In genomic region chr2:162149940-162150339, GRCh38 we compare ENCODE assay signal across 22 cellular contexts. TPM values are rescaled to one million over a fixed set of nuclear protein-coding genes. Genes with fewer than 3 reads are reported as not detected.
DNase-seq lines count a peak whose midpoint lies in the region; ATAC-seq and TF ChIP-seq lines count a peak whose summit lies in the region.
"Had no signal": no experiment of that assay in that cellular context is flagged by ENCODE, and none has a peak within 500 bp of the region (broad histone marks: within the 10 kb centered on the region; RNA-seq: fewer than 3 reads in every experiment).

No MANE protein-coding gene starts in this region.

- H3K4me1 ChIP-seq in NT2/D1 (ENCODE audit: insufficient read depth, insufficient read length) (no peaks in the 10 kb centered on the region), endodermal cell (ENCODE audit: control insufficient read depth, insufficient read depth, low read length) (no peaks in the 10 kb centered on the region), heart left ventricle (no peaks in the 10 kb centered on the region), suprapubic skin (no peaks in the 10 kb centered on the region)
- H3K4me1 ChIP-seq: A549; BE2C; BLaER1 treated with 17β-estradiol and CSF1 and Interleukin-3, amounts not matched to agents 10 nM and 100 nM had no signal

- no peak overlapping the region for H3K9ac ChIP-seq in NT2/D1 (ENCODE audit: insufficient read length, low read depth)
- no peak overlapping the region for H3K9ac ChIP-seq in endodermal cell (ENCODE audit: extremely low read depth, low read length, poor library complexity, severe bottlenecking)
- H3K9ac ChIP-seq: BLaER1 treated with 17β-estradiol and CSF1 and Interleukin-3, amounts not matched to agents 10 nM and 100 nM; GM23248 had no signal

- H3K4me3 ChIP-seq in NT2/D1 (ENCODE audit: insufficient read length, low read depth) (no peak overlapping the region), endodermal cell (ENCODE audit: low read length) (no peak overlapping the region), heart left ventricle (no peak overlapping the region), suprapubic skin (no peak overlapping the region)
- H3K4me3 ChIP-seq: A549; BLaER1 treated with 17β-estradiol and CSF1 and Interleukin-3, amounts not matched to agents 10 nM and 100 nM; GM23248 had no signal

- in situ Hi-C loops in KBM-7 (cut with MboI; ENCODE audit: low pct_unique_long_range_greater_than_20kb, low sequenced_read_pairs), result no loop called here

- peak overlapping the region in 3 of 5 experiments; percentile 44 to 93 (median 78) for H3K27ac Mint-ChIP-seq in brain
- no peak overlapping the region for H3K27ac Mint-ChIP-seq in endodermal cell
- H3K27ac Mint-ChIP-seq: CD14-positive monocyte; CD4-positive, alpha-beta T cell; CD8-positive, alpha-beta memory T cell had no signal

- no peak overlapping the region for H3K4me3 Mint-ChIP-seq in brain
- no peak overlapping the region for H3K4me3 Mint-ChIP-seq in endodermal cell
- H3K4me3 Mint-ChIP-seq: CD14-positive monocyte; CD4-positive, alpha-beta T cell; CD8-positive, alpha-beta memory T cell had no signal

- intact Hi-C loops in heart left ventricle (cut with DNase I), result loop anchor here in 1 of 10 donors (10.0 kb wide), 1 partner anchor 135 kb away; no protein-coding TSS in a partner anchor

- ATAC-seq in heart left ventricle, result no peak
- ATAC-seq in HG03135 (IDR thresholded peaks at IDR 0.05; ENCODE audit: unreplicated experiment), result no peak
- ATAC-seq: A549 had no signal

- H3K36me3 Mint-ChIP-seq in brain (no peaks in the 10 kb centered on the region), endodermal cell (ENCODE audit: low read depth) (no peaks in the 10 kb centered on the region)
- H3K36me3 Mint-ChIP-seq: CD14-positive monocyte; CD8-positive, alpha-beta memory T cell had no signal

- TF ChIP-seq POLR2A in heart left ventricle (IDR thresholded peaks at IDR 0.05), result no peak
- TF ChIP-seq POLR2A in suprapubic skin (IDR thresholded peaks at IDR 0.05), result no peak

- peak; percentile 1 for DNase-seq in ELF-1 (ENCODE audit: low read depth, low spot score)
- peak; percentile 5 for DNase-seq in NT2/D1 (ENCODE audit: low read depth, low spot score)
- DNase-seq in endodermal cell, result peak; percentile 47
- no peak for DNase-seq in heart left ventricle
- no peak for DNase-seq in KBM-7
- no peak for DNase-seq in suprapubic skin (ENCODE audit: low spot score in 2 of 2)
- DNase-seq: ACHN; AML-193; BE2C; CD4-positive, alpha-beta T cell; CD8-positive, alpha-beta memory T cell; DMS 273 treated with DMSO at 0.1 percent for 48 hours; DMS79; EL; GM23248; HCEC 1CT had no signal

- H3K27me3 Mint-ChIP-seq in brain (peaks cover 4% of the 10 kb centered on the region), endodermal cell (ENCODE audit: insufficient read depth) (peaks cover 7% of the 10 kb centered on the region)

- H3K36me3 ChIP-seq in NT2/D1 (ENCODE audit: insufficient read depth, insufficient read length, low read length), result no peaks in the 10 kb centered on the region
- H3K36me3 ChIP-seq in endodermal cell (ENCODE audit: control insufficient read depth, insufficient read depth, low read length), result no peaks in the 10 kb centered on the region
- H3K36me3 ChIP-seq in heart left ventricle, result no peaks in the 10 kb centered on the region
- H3K36me3 ChIP-seq in suprapubic skin, result no peaks in the 10 kb centered on the region
- H3K36me3 ChIP-seq: BE2C; BLaER1 treated with 17β-estradiol and CSF1 and Interleukin-3, amounts not matched to agents 10 nM and 100 nM had no signal

- 74 to 78% methylated on average over 7 to 8 of the region's 8 CpGs for WGBS in endodermal cell (ENCODE audit: insufficient coverage in 1 of 2, insufficient read length in 1 of 2), 2 experiments
- 73 to 75% (median 73%) methylated on average over 8 of the region's 8 CpGs for WGBS in heart left ventricle, 4 donors
- 89% methylated on average over 8 of the region's 8 CpGs for WGBS in suprapubic skin

- H3K27ac ChIP-seq in endodermal cell (ENCODE audit: low read depth, low read length) (peak overlapping the region; percentile 66), heart left ventricle (no peak overlapping the region), suprapubic skin (no peak overlapping the region)
- H3K27ac ChIP-seq: A549; BLaER1 treated with 17β-estradiol and CSF1 and Interleukin-3, amounts not matched to agents 10 nM and 100 nM; GM23248 had no signal

- peaks cover 23% of the 10 kb centered on the region for H3K4me1 Mint-ChIP-seq in brain
- H3K4me1 Mint-ChIP-seq in endodermal cell, result no peaks in the 10 kb centered on the region

- H3K27me3 ChIP-seq in NT2/D1 (ENCODE audit: insufficient read depth, insufficient read length), result no peaks in the 10 kb centered on the region
- H3K27me3 ChIP-seq in endodermal cell (ENCODE audit: control insufficient read depth, insufficient read depth, low read length, poor library complexity, severe bottlenecking), result no peaks in the 10 kb centered on the region
- H3K27me3 ChIP-seq in heart left ventricle, result peaks cover 0 to 9% (median 3%) of the 10 kb centered on the region in 9 donors
- H3K27me3 ChIP-seq in suprapubic skin, result no peaks in the 10 kb centered on the region
- H3K27me3 ChIP-seq: BE2C; BLaER1 treated with 17β-estradiol and CSF1 and Interleukin-3, amounts not matched to agents 10 nM and 100 nM had no signal

- H3K9me3 Mint-ChIP-seq in brain (peaks cover 0 to 5% (median 0%) of the 10 kb centered on the region in 5 experiments), endodermal cell (no peaks in the 10 kb centered on the region)
- H3K9me3 Mint-ChIP-seq: CD14-positive monocyte; CD4-positive, alpha-beta T cell; CD8-positive, alpha-beta memory T cell had no signal

- no peaks in the 10 kb centered on the region for H3K9me3 ChIP-seq in NT2/D1 (ENCODE audit: insufficient read depth, low read length)
- no peaks in the 10 kb centered on the region for H3K9me3 ChIP-seq in endodermal cell (ENCODE audit: control insufficient read depth, low read length)
- H3K9me3 ChIP-seq in heart left ventricle, result no peaks in the 10 kb centered on the region
- H3K9me3 ChIP-seq in suprapubic skin, result no peaks in the 10 kb centered on the region
- H3K9me3 ChIP-seq: A549; BE2C; BLaER1 treated with 17β-estradiol and CSF1 and Interleukin-3, amounts not matched to agents 10 nM and 100 nM had no signal

- TF ChIP-seq EP300 in suprapubic skin (IDR thresholded peaks at IDR 0.05), result no peak

- TF ChIP-seq CTCF in brain (conservative IDR thresholded peaks at IDR 0.05) (no peak), endodermal cell (conservative IDR thresholded peaks at IDR 0.05) (no peak), heart left ventricle (IDR thresholded peaks at IDR 0.05) (no peak), suprapubic skin (IDR thresholded peaks at IDR 0.05) (no peak)

RNA-seq across cellular contexts. Expression of gene GCG, which starts 2.1 kb away (rescaled TPM):
- not detected for polyA plus RNA-seq in brain (ENCODE audit: insufficient read depth, low read depth, low replicate concordance)
- total RNA-seq in endodermal cell, result not detected
- polyA plus RNA-seq in endodermal cell (2013, experiment 1 of 2), result 0.28 TPM
- 0.50 TPM for polyA plus RNA-seq in endodermal cell (2013, experiment 2 of 2)
- not detected for total RNA-seq in heart left ventricle
- not detected for polyA plus RNA-seq in heart left ventricle
- total RNA-seq in suprapubic skin, result not detected
- total RNA-seq: CD4-positive, alpha-beta T cell; CD8-positive, alpha-beta memory T cell; G401; GM23248 had no signal
- polyA plus RNA-seq: A549; CD14-positive monocyte; CD8-positive, alpha-beta memory T cell; GM23248 had no signal

Comparison
In these comparisons a context has a peak if more than half of its experiments do, and no peak if none do; other contexts are left out.
1. DNase-seq: peak in ELF-1 (single experiment), NT2/D1 (single experiment) and endodermal cell (single experiment); none in heart left ventricle (0 of 5), KBM-7 (single experiment) and suprapubic skin (0 of 2).